Comparison of ENCODE assay signal across 8 cellular contexts in genomic region chr6:32188381-32189081, GRCh38. TPM values are rescaled to one million over a fixed set of nuclear protein-coding genes. Genes with fewer than 3 reads are reported as not detected.
A peak's percentile ranks its signal among the peaks of the same experiment; 100 is the strongest.
DNase-seq lines count a peak whose midpoint lies in the region; ATAC-seq and TF ChIP-seq lines count a peak whose summit lies in the region.

No MANE protein-coding gene starts in this region.

- no peaks in the 10 kb centered on the region for H3K9me3 Mint-ChIP-seq in WTC11

- no peaks in the 10 kb centered on the region for H3K27me3 Mint-ChIP-seq in WTC11 (ENCODE audit: low read depth)

- peaks cover 47% of the 10 kb centered on the region for H3K4me1 Mint-ChIP-seq in WTC11

- POLR2A ChIA-PET in WTC11 (lab: Charles Lee) = no interaction called here

- H3K36me3 ChIP-seq in H7 (replicated peaks; ENCODE audit: control insufficient read depth, insufficient read depth, low read length) = peaks cover 18% of the 10 kb centered on the region

- H3K4me3 Mint-ChIP-seq in WTC11 = peak overlapping the region; percentile 85

- ATAC-seq in WTC11 (peak; percentile 4; the same call in 1 of the 2 replicates), GM21515 (IDR thresholded peaks at IDR 0.05; ENCODE audit: unreplicated experiment) (no peak)

- no peaks in the 10 kb centered on the region for H3K27me3 ChIP-seq in H7 (ENCODE audit: control insufficient read depth, insufficient read depth, low read length)

- CTCF ChIA-PET in WTC11 (lab: Charles Lee) = interaction anchor here (1.1 to 1.2 kb wide), 2 partner anchors 10 to 11 kb away, joined by 3 to 4 read pairs; partner anchors contain the start of gene RNF5

- peak overlapping the region; percentile 88 for H3K27ac Mint-ChIP-seq in WTC11

- H3K4me3 ChIP-seq in H7 (ENCODE audit: insufficient read depth, low read depth, low read length) (peak overlapping the region; percentile 66), foreskin fibroblast (ENCODE audit: low read depth in 1 of 2, low read length in 2 of 2) (peak overlapping the region; percentile 70 to 89), skeletal muscle cell (ENCODE audit: low read depth, low read length) (peak overlapping the region; percentile 78)

- TF ChIP-seq CTCF in WTC11 (IDR thresholded peaks at IDR 0.05) (no peak), foreskin fibroblast (IDR thresholded peaks at IDR 0.05; ENCODE audit: low read depth, low read length) (no peak)

- H3K36me3 Mint-ChIP-seq in WTC11 = peaks cover 22% of the 10 kb centered on the region

- DNase-seq in H7 (peak; percentile 58), WTC11 (ENCODE audit: low spot score) (no peak), foreskin fibroblast (peak; percentile 18 to 56), skeletal muscle cell (ENCODE audit: low read depth) (no peak), NCI-H345 treated with DMSO at 0.1 percent for 48 hours (lab: John Stamatoyannopoulos, UW; ENCODE audit: unreplicated experiment) (no peak), SIG-M5 (lab: John Stamatoyannopoulos, UW) (no peak), SHP77 (lab: John Stamatoyannopoulos, UW) (no peak)

TF ChIP-seq in WTC11, 78 proteins besides CTCF, POLR2A, EP300 and RAD21:
- TF ChIP-seq SP1 (CRISPR knock-in tag; conservative IDR thresholded peaks at IDR 0.05) (no peak), SMAD4 (CRISPR knock-in tag; IDR thresholded peaks at IDR 0.05) (no peak), GABPB1 (CRISPR knock-in tag; IDR thresholded peaks at IDR 0.05) (no peak), NFE2L1 (CRISPR knock-in tag; IDR thresholded peaks at IDR 0.05) (no peak), GRHL2 (CRISPR knock-in tag; IDR thresholded peaks at IDR 0.05; ENCODE audit: insufficient replicate concordance, severe bottlenecking) (no peak), FOXP4 (CRISPR knock-in tag; IDR thresholded peaks at IDR 0.05) (no peak), ZNF512 (CRISPR knock-in tag; IDR thresholded peaks at IDR 0.05; ENCODE audit: borderline replicate concordance) (no peak), CBFB (CRISPR knock-in tag; IDR thresholded peaks at IDR 0.05; ENCODE audit: low read depth) (no peak), ZNF396 (CRISPR knock-in tag; IDR thresholded peaks at IDR 0.05; ENCODE audit: borderline replicate concordance) (no peak), E2F1 (CRISPR knock-in tag; IDR thresholded peaks at IDR 0.05) (no peak), PRRX2 (CRISPR knock-in tag; IDR thresholded peaks at IDR 0.05) (no peak), ZNF232 (CRISPR knock-in tag; IDR thresholded peaks at IDR 0.05) (no peak), IRF2 (CRISPR knock-in tag; IDR thresholded peaks at IDR 0.05; ENCODE audit: borderline replicate concordance, low read depth) (no peak), PREB (CRISPR knock-in tag; IDR thresholded peaks at IDR 0.05; ENCODE audit: borderline replicate concordance) (no peak), NR1H2 (CRISPR knock-in tag; IDR thresholded peaks at IDR 0.05) (no peak), NR3C1 (CRISPR knock-in tag; conservative IDR thresholded peaks at IDR 0.05; ENCODE audit: low read depth) (no peak), ZNF425 (CRISPR knock-in tag; conservative IDR thresholded peaks at IDR 0.05) (no peak)

RNA-seq across cellular contexts. Expression of gene PBX2, which starts 1.5 kb away (rescaled TPM):
- 64.2 and 67.7 TPM in 2 replicates for total RNA-seq in H7 (2014; rRNA removed; shearing (Covaris generic))
- 130 to 165 TPM (median 150 TPM) in 3 replicates for total RNA-seq in WTC11 (2021)

RNA-seq across cellular contexts. Expression of gene GPSM3, which starts 3.9 kb away (rescaled TPM):
- total RNA-seq in H7 (2014; rRNA removed; shearing (Covaris generic)) = 21.2 and 26.8 TPM in 2 replicates
- total RNA-seq in WTC11 (2021) = 10.0 to 14.0 TPM (median 13.1 TPM) in 3 replicates

RNA-seq across cellular contexts. Expression of gene AGER, which starts 4.5 kb away (rescaled TPM):
- 2.2 and 2.8 TPM in 2 replicates for total RNA-seq in H7 (2014; rRNA removed; shearing (Covaris generic))
- total RNA-seq in WTC11 (2021) = 17.7 to 20.0 TPM (median 18.1 TPM) in 3 replicates

RNA-seq across cellular contexts. Expression of gene RNF5, which starts 10.3 kb away (rescaled TPM):
- 94.6 and 99.0 TPM in 2 replicates for total RNA-seq in H7 (2014; rRNA removed; shearing (Covaris generic))
- 108 to 114 TPM (median 111 TPM) in 3 replicates for total RNA-seq in WTC11 (2021)

RNA-seq across cellular contexts. Expression of gene AGPAT1, which starts 12.6 kb away (rescaled TPM):
- total RNA-seq in H7 (2014; rRNA removed; shearing (Covaris generic)) = 99.3 and 113 TPM in 2 replicates
- total RNA-seq in WTC11 (2021) = 84.5 to 88.9 TPM (median 87.5 TPM) in 3 replicates

Comparison
In these comparisons a context has a peak if more than half of its experiments do, and no peak if none do; other contexts are left out.
1. DNase-seq: peak in H7 (single experiment) and foreskin fibroblast (2 of 2); none in WTC11 (single experiment), skeletal muscle cell (single experiment), NCI-H345 treated with DMSO at 0.1 percent for 48 hours (single experiment), SIG-M5 (single experiment) and SHP77 (0 of 2).
2. Peak in every context shown above with its lines, with median percentiles within 50 percentile points of each other: H3K4me3 ChIP-seq.